Comparison of ENCODE assay signal across 31 cellular contexts in the genomic region with DNA sequence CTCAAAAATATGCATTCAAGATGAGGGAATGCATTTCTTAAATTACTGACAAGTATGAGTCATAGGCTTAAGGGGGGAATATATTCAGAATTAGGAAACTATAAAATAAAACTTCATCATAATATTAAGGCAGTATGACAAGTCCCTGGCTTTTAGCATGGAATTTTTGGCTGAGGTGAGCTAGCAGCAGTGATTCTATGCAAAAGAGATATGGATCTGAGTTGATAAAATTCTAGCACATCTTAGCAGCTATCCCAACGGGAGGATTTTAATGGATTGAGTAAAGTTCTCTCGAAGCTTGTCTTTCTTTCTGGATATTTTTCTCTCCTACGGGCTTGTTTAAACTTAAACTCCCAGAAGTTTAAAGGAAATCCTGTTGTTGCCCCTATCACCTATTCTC. TPM values are rescaled to one million over a fixed set of nuclear protein-coding genes. Genes with fewer than 3 reads are reported as not detected.
DNase-seq lines count a peak whose midpoint lies in the region; ATAC-seq, FAIRE-seq and TF ChIP-seq lines count a peak whose summit lies in the region.
"Had no signal": no experiment of that assay in that cellular context is flagged by ENCODE, and none has a peak within 500 bp of the region (broad histone marks: within the 10 kb centered on the region; RNA-seq: fewer than 3 reads in every experiment).

No MANE protein-coding gene starts in this region.

- H4K8ac ChIP-seq in mesendoderm (ENCODE audit: low read depth, low read length) = no peak overlapping the region

- H3K56ac ChIP-seq in mesendoderm (ENCODE audit: low read length) = no peak overlapping the region

- peaks cover 18% of the 10 kb centered on the region; the same call in 1 of the 2 replicates for H4K20me1 ChIP-seq in HCT116 (ENCODE audit: insufficient read depth)
- H4K20me1 ChIP-seq: BLaER1 had no signal

- H3K79me1 ChIP-seq in mesendoderm (ENCODE audit: low read length) = no peaks in the 10 kb centered on the region

- H3K4me1 Mint-ChIP-seq in activated CD4-positive, alpha-beta T cell treated with anti-CD3 and anti-CD28 coated beads, Interleukin-2, amount 10 ng/mL, durations not matched to agents 7 days and 5 days = no peaks in the 10 kb centered on the region
- H3K4me1 Mint-ChIP-seq: CD14-positive monocyte; CD4-positive, CD25-positive, alpha-beta regulatory T cell had no signal

- no peak overlapping the region for H2BK5ac ChIP-seq in mesendoderm (ENCODE audit: low read length)

- peaks cover 96% of the 10 kb centered on the region for H3K79me2 ChIP-seq in HCT116 (ENCODE audit: insufficient read depth, low read length)
- no peaks in the 10 kb centered on the region for H3K79me2 ChIP-seq in mesendoderm (ENCODE audit: control insufficient read depth, insufficient read depth, low read length)

- H3K9ac ChIP-seq in HCT116 (ENCODE audit: low read length) (no peak overlapping the region), mesendoderm (ENCODE audit: low read length) (no peak overlapping the region)
- H3K9ac ChIP-seq: BLaER1 had no signal

- no peaks in the 10 kb centered on the region for H3K27me3 ChIP-seq in HCT116 (ENCODE audit: insufficient read depth, low read length)
- H3K27me3 ChIP-seq in mesendoderm (ENCODE audit: insufficient read depth, low read length, poor library complexity) = no peaks in the 10 kb centered on the region
- no peaks in the 10 kb centered on the region for H3K27me3 ChIP-seq in breast epithelium
- H3K27me3 ChIP-seq: BE2C, BLaER1 had no signal

- H3K9me3 ChIP-seq in A549 (no peaks in the 10 kb centered on the region), HCT116 (ENCODE audit: control insufficient read depth in 1 of 2, insufficient read depth in 1 of 2, low read depth in 1 of 2, low read length in 2 of 2) (no peaks in the 10 kb centered on the region), breast epithelium (no peaks in the 10 kb centered on the region)
- H3K9me3 ChIP-seq: BE2C, BLaER1, Caco-2 had no signal

- H3K27me3 Mint-ChIP-seq in activated CD4-positive, alpha-beta T cell treated with anti-CD3 and anti-CD28 coated beads, Interleukin-2, amount 10 ng/mL, durations not matched to agents 7 days and 5 days = no peaks in the 10 kb centered on the region
- H3K27me3 Mint-ChIP-seq: CD4-positive, CD25-positive, alpha-beta regulatory T cell had no signal

- POLR2A ChIA-PET in A549 (lab: Yijun Ruan, JAX) = no interaction called here
- POLR2A ChIA-PET in HCT116 (lab: Charles Lee) = no interaction called here
- POLR2A ChIA-PET in activated CD4-positive, alpha-beta T cell treated with anti-CD3 and anti-CD28 coated beads, Interleukin-2, amount 10 ng/mL, durations not matched to agents 7 days and 5 days (lab: Charles Lee) = no interaction called here

- no peak overlapping the region for H3K27ac Mint-ChIP-seq in activated CD4-positive, alpha-beta T cell treated with anti-CD3 and anti-CD28 coated beads, Interleukin-2, amount 10 ng/mL, durations not matched to agents 7 days and 5 days
- H3K27ac Mint-ChIP-seq: CD14-positive monocyte; CD4-positive, CD25-positive, alpha-beta regulatory T cell; CD8-positive, alpha-beta T cell had no signal

- no peaks in the 10 kb centered on the region for H3K9me2 ChIP-seq in HCT116 (ENCODE audit: insufficient read depth)

- FAIRE-seq in A549 (lab: Jason Lieb, UNC) = no peak
- FAIRE-seq: GM12878, GM12892, GM18507 had no signal

- RAD21 ChIA-PET in HCT116 (lab: Charles Lee; ENCODE audit: low non-redundant PET in 1 of 2, low total read pairs in 2 of 2, uncharacterized antibody in 2 of 2, unreplicated experiment in 2 of 2) = no interaction called here

- H3K4ac ChIP-seq in mesendoderm (ENCODE audit: low read depth, low read length) = no peak overlapping the region

- no peaks in the 10 kb centered on the region for H3K4me1 ChIP-seq in A549
- H3K4me1 ChIP-seq in HCT116 (ENCODE audit: control insufficient read depth in 1 of 2, insufficient read depth in 2 of 2, low read length in 2 of 2) = peaks cover 0 to 26% of the 10 kb centered on the region in 2 experiments; a peak in 1 of 4 replicates
- peaks cover 6% of the 10 kb centered on the region for H3K4me1 ChIP-seq in mesendoderm (ENCODE audit: control insufficient read depth, low read depth, low read length)
- no peaks in the 10 kb centered on the region for H3K4me1 ChIP-seq in breast epithelium
- H3K4me1 ChIP-seq: BE2C, BLaER1 had no signal

- TF ChIP-seq CTCF in A549 (IDR thresholded peaks at IDR 0.05) (no peak), HCT116 (IDR thresholded peaks at IDR 0.05 in 2 of 3, conservative IDR thresholded peaks at IDR 0.05 in 1 of 3; ENCODE audit: borderline replicate concordance in 1 of 3, insufficient read depth in 1 of 3, low read depth in 2 of 3, low read length in 2 of 3) (no peak), breast epithelium (IDR thresholded peaks at IDR 0.05) (no peak)

- no peak overlapping the region for H4K5ac ChIP-seq in mesendoderm (ENCODE audit: low read length)

- H3K36me3 ChIP-seq in HCT116 (ENCODE audit: control insufficient read depth in 1 of 2, insufficient read depth in 2 of 2, low read length in 2 of 2) (peaks cover 2 to 50% of the 10 kb centered on the region in 2 experiments), mesendoderm (ENCODE audit: control insufficient read depth, insufficient read depth, low read length) (no peaks in the 10 kb centered on the region), breast epithelium (no peaks in the 10 kb centered on the region)
- H3K36me3 ChIP-seq: BE2C, BLaER1 had no signal

- no peaks in the 10 kb centered on the region for H3K36me3 Mint-ChIP-seq in activated CD4-positive, alpha-beta T cell treated with anti-CD3 and anti-CD28 coated beads, Interleukin-2, amount 10 ng/mL, durations not matched to agents 7 days and 5 days (ENCODE audit: low read depth)
- H3K36me3 Mint-ChIP-seq: CD14-positive monocyte; CD4-positive, CD25-positive, alpha-beta regulatory T cell; CD8-positive, alpha-beta T cell had no signal

- H3K27ac ChIP-seq in A549 = no peak overlapping the region
- H3K27ac ChIP-seq in HCT116 (ENCODE audit: low read depth, low read length) = peak overlapping the region; percentile 32; the same call in 1 of the 2 replicates
- no peak overlapping the region for H3K27ac ChIP-seq in mesendoderm (ENCODE audit: low read depth, low read length)
- H3K27ac ChIP-seq in breast epithelium = no peak overlapping the region
- H3K27ac ChIP-seq: 22Rv1, BLaER1 had no signal

- H2AK5ac ChIP-seq in mesendoderm (ENCODE audit: low read length) = no peak overlapping the region

- ATAC-seq in A549 (no peak), HCT116 (no peak; the same call in 1 of the 2 replicates)
- ATAC-seq: CD8-positive, alpha-beta T cell; GM12878 had no signal

- TF ChIP-seq EP300 in A549 (IDR thresholded peaks at IDR 0.05) = no peak

- H2BK120ac ChIP-seq in mesendoderm (ENCODE audit: low read depth, low read length) = no peak overlapping the region

- DNase-seq in A549 (ENCODE audit: low read depth in 1 of 2, low spot score in 1 of 2) (no peak), HCT116 (ENCODE audit: low read depth, low spot score) (no peak), mesendoderm (peak; percentile 59), D341Med (ENCODE audit: low spot score) (no peak), breast epithelium (ENCODE audit: low spot score in 2 of 2) (no peak)
- no peak for DNase-seq in activated CD4-positive, alpha-beta T cell treated with anti-CD3 and anti-CD28 coated beads, Interleukin-2, amount 10 ng/mL, durations not matched to agents 7 days and 5 days
- DNase-seq: ACHN; BE2C; C1 segment of cervical spinal cord; Caco-2; Calu3; CD4-positive, CD25-positive, alpha-beta regulatory T cell; CD8-positive, alpha-beta T cell; DMS 273 treated with DMSO at 0.1 percent for 48 hours; DMS153; DMS53; DMS79; DND-41; EL; GDM1 had no signal

- intact Hi-C loops in HCT116 (cut with micrococcal nuclease) = no loop called here
- intact Hi-C loops in breast epithelium (cut with DNase I; ENCODE audit: low total_unique reads) = no loop called here

- H2BK15ac ChIP-seq in mesendoderm (replicated peaks; ENCODE audit: low read depth) = no peak overlapping the region

- H3K4me2 ChIP-seq in A549 (no peak overlapping the region), HCT116 (ENCODE audit: low read length) (no peak overlapping the region), mesendoderm (ENCODE audit: low read length) (no peak overlapping the region)
- H3K4me2 ChIP-seq: BLaER1 had no signal

- TF ChIP-seq RAD21 in A549 (conservative IDR thresholded peaks at IDR 0.05 in 1 of 2, IDR thresholded peaks at IDR 0.05 in 1 of 2) = no peak
- TF ChIP-seq RAD21 in HCT116 (IDR thresholded peaks at IDR 0.05; ENCODE audit: low read depth) = no peak

- WGBS in A549 (ENCODE audit: missing lambda C conversion rate) = 15% methylated on average over 3 of the region's 3 CpGs
- no CpG with 5 or more reads among the region's 3 CpGs for WGBS in mesendoderm (ENCODE audit: extremely low coverage, insufficient coverage, low lambda C conversion rate)

- no peak overlapping the region for H3K23ac ChIP-seq in mesendoderm (ENCODE audit: low read length)

- no peak overlapping the region for H3K4me3 Mint-ChIP-seq in activated CD4-positive, alpha-beta T cell treated with anti-CD3 and anti-CD28 coated beads, Interleukin-2, amount 10 ng/mL, durations not matched to agents 7 days and 5 days
- H3K4me3 Mint-ChIP-seq: CD14-positive monocyte; CD4-positive, CD25-positive, alpha-beta regulatory T cell; CD8-positive, alpha-beta T cell had no signal

- TF ChIP-seq POLR2A in A549 (IDR thresholded peaks at IDR 0.05; ENCODE audit: low read length) (no peak), HCT116 (IDR thresholded peaks at IDR 0.05; ENCODE audit: borderline replicate concordance, extremely low read depth, insufficient read depth, insufficient read length) (no peak), breast epithelium (IDR thresholded peaks at IDR 0.05) (no peak)

- CTCF ChIA-PET in A549 (lab: Yijun Ruan, JAX) = interaction anchor here (1.4 kb wide), 1 partner anchor 53 kb away, joined by 5 read pairs; no protein-coding TSS in a partner anchor
- CTCF ChIA-PET in HCT116 (lab: Charles Lee) = no interaction called here
- CTCF ChIA-PET in activated CD4-positive, alpha-beta T cell treated with anti-CD3 and anti-CD28 coated beads, Interleukin-2, amount 10 ng/mL, durations not matched to agents 7 days and 5 days (lab: Charles Lee) = no interaction called here

- no peak overlapping the region for H3K18ac ChIP-seq in mesendoderm (ENCODE audit: low read length)

- H2AFZ ChIP-seq in HCT116 (ENCODE audit: low read depth, low read length, poor library complexity, severe bottlenecking) = no peak overlapping the region

- H3K4me3 ChIP-seq in A549 (no peak overlapping the region), HCT116 (replicated peaks in 1 of 2; ENCODE audit: low read depth in 1 of 2, low read length in 2 of 2) (no peak overlapping the region), mesendoderm (ENCODE audit: low read length) (no peak overlapping the region), breast epithelium (no peak overlapping the region)
- H3K4me3 ChIP-seq: BLaER1, GM12878 had no signal

- H3K9me3 Mint-ChIP-seq in activated CD4-positive, alpha-beta T cell treated with anti-CD3 and anti-CD28 coated beads, Interleukin-2, amount 10 ng/mL, durations not matched to agents 7 days and 5 days = no peaks in the 10 kb centered on the region
- H3K9me3 Mint-ChIP-seq: CD8-positive, alpha-beta T cell had no signal

- BruUV-seq in HCT116 (replicated peaks; lab: Mats Ljungman, UMichigan) = no TSS peak

RNA-seq across cellular contexts. Expression of gene OR51Q1, which starts 1.2 kb away (rescaled TPM):
- polyA plus RNA-seq in A549 (2011; rRNA removed) (not detected in 2 replicates), A549 (2017; fragmentation: RNase III; extraction: RNeasy Plus Mini Kit Qiagen cat#74134 plus additional on column Dnase treatment) (not detected in 3 replicates)
- not detected in 2 replicates for polyA plus RNA-seq in A549 (2012; cell fraction: cytosol; rRNA removed)
- not detected in 2 replicates for polyA plus RNA-seq in A549 (2012; cell fraction: nucleus; rRNA removed)
- polyA minus RNA-seq in A549 (2011; rRNA and poly(A)+ RNA removed) = not detected in 2 replicates
- total RNA-seq in HCT116 (2021; ENCODE audit: unreplicated experiment) (not detected), breast epithelium (not detected)
- 0.05 and 0.53 TPM in 2 replicates for polyA plus RNA-seq in HCT116 (2012)
- not detected for polyA plus RNA-seq in mesendoderm (2013, experiment 1 of 2)
- polyA plus RNA-seq in mesendoderm (2013, experiment 2 of 2) = 0.04 TPM
- not detected for total RNA-seq in activated CD4-positive, alpha-beta T cell treated with anti-CD3 and anti-CD28 coated beads, Interleukin-2, amount 10 ng/mL, durations not matched to agents 7 days and 5 days
- total RNA-seq: A172; A673; Caco-2; Calu3; CD4-positive, CD25-positive, alpha-beta regulatory T cell; CD8-positive, alpha-beta T cell; Daoy; G401; GM12878 had no signal
- polyA plus RNA-seq: AG04450; CD14-positive monocyte; CD4-positive, CD25-positive, alpha-beta regulatory T cell; GM12878 had no signal

RNA-seq across cellular contexts. Expression of gene OR51I1, which starts 18.2 kb away (rescaled TPM):
- polyA plus RNA-seq in A549 (2011; rRNA removed) = not detected in 2 replicates
- polyA plus RNA-seq in A549 (2012; cell fraction: cytosol; rRNA removed) = not detected in 2 replicates
- 0.11 and 0.12 TPM in 2 replicates for polyA plus RNA-seq in A549 (2012; cell fraction: nucleus; rRNA removed)
- not detected in 3 replicates for polyA plus RNA-seq in A549 (2017; fragmentation: RNase III; extraction: RNeasy Plus Mini Kit Qiagen cat#74134 plus additional on column Dnase treatment)
- polyA minus RNA-seq in A549 (2011; rRNA and poly(A)+ RNA removed) = 0.83 and 0.92 TPM in 2 replicates
- 23.1 TPM for total RNA-seq in HCT116 (2021; ENCODE audit: unreplicated experiment)
- 1.5 and 2.6 TPM in 2 replicates for polyA plus RNA-seq in HCT116 (2012)
- polyA plus RNA-seq in mesendoderm (2013, experiment 1 of 2) = not detected
- polyA plus RNA-seq in mesendoderm (2013, experiment 2 of 2) = not detected
- not detected for total RNA-seq in activated CD4-positive, alpha-beta T cell treated with anti-CD3 and anti-CD28 coated beads, Interleukin-2, amount 10 ng/mL, durations not matched to agents 7 days and 5 days
- total RNA-seq in breast epithelium = under 1 TPM in 1 of 3 donors, not detected in 2; 0.44 TPM
- total RNA-seq: A172; A673; Caco-2; Calu3; CD4-positive, CD25-positive, alpha-beta regulatory T cell; CD8-positive, alpha-beta T cell; Daoy; G401 had no signal
- polyA plus RNA-seq: AG04450; CD14-positive monocyte; CD4-positive, CD25-positive, alpha-beta regulatory T cell had no signal

RNA-seq across cellular contexts. Expression of gene OR51I2, which starts 26.0 kb away (rescaled TPM):
- polyA plus RNA-seq in A549 (2011; rRNA removed) (not detected in 2 replicates), A549 (2017; fragmentation: RNase III; extraction: RNeasy Plus Mini Kit Qiagen cat#74134 plus additional on column Dnase treatment) (not detected in 3 replicates)
- not detected in 2 replicates for polyA plus RNA-seq in A549 (2012; cell fraction: cytosol; rRNA removed)
- polyA plus RNA-seq in A549 (2012; cell fraction: nucleus; rRNA removed) = not detected in 2 replicates
- polyA minus RNA-seq in A549 (2011; rRNA and poly(A)+ RNA removed) = not detected in 2 replicates
- total RNA-seq in HCT116 (2021; ENCODE audit: unreplicated experiment) (not detected), breast epithelium (not detected)
- 0.82 and 1.1 TPM in 2 replicates for polyA plus RNA-seq in HCT116 (2012)
- polyA plus RNA-seq in mesendoderm (2013, experiment 1 of 2) = not detected
- not detected for polyA plus RNA-seq in mesendoderm (2013, experiment 2 of 2)
- not detected for total RNA-seq in activated CD4-positive, alpha-beta T cell treated with anti-CD3 and anti-CD28 coated beads, Interleukin-2, amount 10 ng/mL, durations not matched to agents 7 days and 5 days
- total RNA-seq: A172; A673; Caco-2; Calu3; CD4-positive, CD25-positive, alpha-beta regulatory T cell; CD8-positive, alpha-beta T cell; Daoy; G401; GM12878 had no signal
- polyA plus RNA-seq: AG04450; CD14-positive monocyte; CD4-positive, CD25-positive, alpha-beta regulatory T cell; GM12878 had no signal

RNA-seq across cellular contexts. Expression of gene OR51M1, which starts 39.5 kb away (rescaled TPM):
- polyA plus RNA-seq in A549 (2011; rRNA removed) (not detected in 2 replicates), A549 (2017; fragmentation: RNase III; extraction: RNeasy Plus Mini Kit Qiagen cat#74134 plus additional on column Dnase treatment) (not detected in 3 replicates)
- not detected in 2 replicates for polyA plus RNA-seq in A549 (2012; cell fraction: cytosol; rRNA removed)
- polyA plus RNA-seq in A549 (2012; cell fraction: nucleus; rRNA removed) = not detected in 2 replicates
- not detected in 2 replicates for polyA minus RNA-seq in A549 (2011; rRNA and poly(A)+ RNA removed)
- total RNA-seq in HCT116 (2021; ENCODE audit: unreplicated experiment) (not detected), breast epithelium (not detected)
- polyA plus RNA-seq in HCT116 (2012) = 0.09 and 0.27 TPM in 2 replicates
- polyA plus RNA-seq in mesendoderm (2013, experiment 1 of 2) = 0.11 TPM
- polyA plus RNA-seq in mesendoderm (2013, experiment 2 of 2) = 0.14 TPM
- not detected for total RNA-seq in activated CD4-positive, alpha-beta T cell treated with anti-CD3 and anti-CD28 coated beads, Interleukin-2, amount 10 ng/mL, durations not matched to agents 7 days and 5 days
- total RNA-seq: A172; A673; Caco-2; Calu3; CD4-positive, CD25-positive, alpha-beta regulatory T cell; CD8-positive, alpha-beta T cell; Daoy; G401; GM12878 had no signal
- polyA plus RNA-seq: CD14-positive monocyte; CD4-positive, CD25-positive, alpha-beta regulatory T cell had no signal

Comparison
In these comparisons a context has a peak if more than half of its experiments do, and no peak if none do; other contexts are left out.
1. RNA of gene OR51I1, which starts 18.2 kb away (total RNA-seq): 23.1 TPM in HCT116 (single experiment); 0.44 TPM in breast epithelium and not detected in activated CD4-positive, alpha-beta T cell treated with anti-CD3 and anti-CD28 coated beads, Interleukin-2, amount 10 ng/mL, durations not matched to agents 7 days and 5 days; every median in the first group is over 10 times any median in the second.